ENCODE assay signal across 24 cellular contexts in genomic region chr2:46564350-46564749, GRCh38. TPM values are rescaled to one million over a fixed set of nuclear protein-coding genes. Genes with fewer than 3 reads are reported as not detected.
DNase-seq lines count a peak whose midpoint lies in the region; ATAC-seq, FAIRE-seq and TF ChIP-seq lines count a peak whose summit lies in the region.
"Had no signal": no experiment of that assay in that cellular context is flagged by ENCODE, and none has a peak within 500 bp of the region (broad histone marks: within the 10 kb centered on the region; RNA-seq: fewer than 3 reads in every experiment).

No MANE protein-coding gene starts in this region.

- H3K9ac ChIP-seq in HepG2 (ENCODE audit: insufficient read depth, low read depth, low read length), result no peak overlapping the region
- H3K9ac ChIP-seq: KMS-11, SK-N-SH had no signal

- H3K4me2 ChIP-seq in HepG2 (ENCODE audit: low read depth, low read length), result no peak overlapping the region
- H3K4me2 ChIP-seq: KMS-11, SK-N-SH had no signal

- TF ChIP-seq EP300 in HepG2 (IDR thresholded peaks at IDR 0.05; ENCODE audit: low read depth in 2 of 2, low read length in 2 of 2), result no peak
- TF ChIP-seq EP300 in HepG2 (CRISPR knock-in tag; IDR thresholded peaks at IDR 0.05; ENCODE audit: borderline replicate concordance), result no peak

- POLR2A ChIA-PET in HepG2 (lab: Yijun Ruan, JAX), result no interaction called here
- POLR2A ChIA-PET in WTC11 (lab: Charles Lee), result no interaction called here
- POLR2A ChIA-PET in Caco-2 (lab: Charles Lee), result no interaction called here
- POLR2A ChIA-PET in activated CD4-positive, alpha-beta T cell treated with anti-CD3 and anti-CD28 coated beads for 36 hours (lab: Charles Lee), result no interaction called here

- H3K4me3 Mint-ChIP-seq in WTC11 (no peak overlapping the region), natural killer cell (no peak overlapping the region), Caco-2 (ENCODE audit: unreplicated experiment) (no peak overlapping the region)
- H3K4me3 Mint-ChIP-seq in activated CD4-positive, alpha-beta T cell treated with anti-CD3 and anti-CD28 coated beads for 36 hours, result no peak overlapping the region
- H3K4me3 Mint-ChIP-seq: activated T-cell treated with anti-CD3 and anti-CD28 coated beads, Interleukin-2, amount 50 U/mL, for 24 hours had no signal

- no peak for TF ChIP-seq RAD21 in HepG2 (CRISPR knock-in tag; IDR thresholded peaks at IDR 0.05)

- intact Hi-C loops in HepG2 (cut with micrococcal nuclease; ENCODE audit: unreplicated experiment), result no loop called here
- intact Hi-C loops in right lobe of liver (cut with DNase I), result no loop called here
- intact Hi-C loops in natural killer cell (cut with micrococcal nuclease), result no loop called here
- intact Hi-C loops in Caco-2 (cut with micrococcal nuclease; ENCODE audit: unreplicated experiment), result loop anchor here (5.0 kb wide), 1 partner anchor 88 kb away; no protein-coding TSS in a partner anchor
- intact Hi-C loops in activated CD4-positive, alpha-beta T cell treated with anti-CD3 and anti-CD28 coated beads for 36 hours (cut with DNase I, micrococcal nuclease), result no loop called here

- H3K4me1 Mint-ChIP-seq in WTC11 (peaks cover 30% of the 10 kb centered on the region), natural killer cell (peaks cover 86 to 89% of the 10 kb centered on the region in 2 donors), Caco-2 (ENCODE audit: low read depth, unreplicated experiment) (no peaks in the 10 kb centered on the region)
- H3K4me1 Mint-ChIP-seq in activated CD4-positive, alpha-beta T cell treated with anti-CD3 and anti-CD28 coated beads for 36 hours, result peaks cover 23% of the 10 kb centered on the region

- H3K27ac ChIP-seq in HepG2 (ENCODE audit: extremely low read length, insufficient read depth, low read length) (no peak overlapping the region), right lobe of liver (no peak overlapping the region)
- H3K27ac ChIP-seq: KMS-11, transverse colon had no signal

- no peak for TF ChIP-seq CTCF in HepG2 (CRISPR knock-in tag; IDR thresholded peaks at IDR 0.05)
- no peak for TF ChIP-seq CTCF in right lobe of liver (IDR thresholded peaks at IDR 0.05)
- TF ChIP-seq CTCF in WTC11 (IDR thresholded peaks at IDR 0.05), result no peak
- no peak for TF ChIP-seq CTCF in natural killer cell (IDR thresholded peaks at IDR 0.05)
- TF ChIP-seq CTCF in Caco-2 (IDR thresholded peaks at IDR 0.05; ENCODE audit: insufficient read depth in 1 of 2, low read depth in 1 of 2, low read length in 1 of 2, severe bottlenecking in 1 of 2, unreplicated experiment in 1 of 2), result no peak

- ATAC-seq in HepG2, result no peak; the same call in 2 of the 3 replicates
- no peak for ATAC-seq in right lobe of liver
- ATAC-seq in WTC11, result no peak
- no peak for ATAC-seq in natural killer cell
- no peak for ATAC-seq in HG02981 (IDR thresholded peaks at IDR 0.05; ENCODE audit: unreplicated experiment)
- ATAC-seq in activated CD4-positive, alpha-beta T cell treated with anti-CD3 and anti-CD28 coated beads for 36 hours, result no peak

- H3K4me1 ChIP-seq in HepG2 (ENCODE audit: insufficient read depth, low read length), result no peaks in the 10 kb centered on the region
- no peaks in the 10 kb centered on the region for H3K4me1 ChIP-seq in right lobe of liver
- H3K4me1 ChIP-seq in Caco-2, result no peaks in the 10 kb centered on the region
- H3K4me1 ChIP-seq: BE2C had no signal

- no peak overlapping the region for H2AFZ ChIP-seq in HepG2 (ENCODE audit: low read length)

- no peaks in the 10 kb centered on the region for H3K9me3 Mint-ChIP-seq in WTC11
- no peaks in the 10 kb centered on the region for H3K9me3 Mint-ChIP-seq in natural killer cell
- H3K9me3 Mint-ChIP-seq in Caco-2 (ENCODE audit: unreplicated experiment), result no peaks in the 10 kb centered on the region
- no peaks in the 10 kb centered on the region for H3K9me3 Mint-ChIP-seq in activated CD4-positive, alpha-beta T cell treated with anti-CD3 and anti-CD28 coated beads for 36 hours (ENCODE audit: low read depth)
- H3K9me3 Mint-ChIP-seq: activated T-cell treated with anti-CD3 and anti-CD28 coated beads, Interleukin-2, amount 50 U/mL, for 24 hours had no signal

- no peaks in the 10 kb centered on the region for H3K27me3 Mint-ChIP-seq in WTC11 (ENCODE audit: low read depth)
- H3K27me3 Mint-ChIP-seq in natural killer cell (ENCODE audit: low read depth in 2 of 2), result no peaks in the 10 kb centered on the region
- no peaks in the 10 kb centered on the region for H3K27me3 Mint-ChIP-seq in Caco-2 (ENCODE audit: insufficient read depth, unreplicated experiment)
- H3K27me3 Mint-ChIP-seq in activated CD4-positive, alpha-beta T cell treated with anti-CD3 and anti-CD28 coated beads for 36 hours, result no peaks in the 10 kb centered on the region
- H3K27me3 Mint-ChIP-seq: activated T-cell treated with anti-CD3 and anti-CD28 coated beads, Interleukin-2, amount 50 U/mL, for 24 hours had no signal

- peaks cover 3% of the 10 kb centered on the region for H3K36me3 Mint-ChIP-seq in WTC11
- no peaks in the 10 kb centered on the region for H3K36me3 Mint-ChIP-seq in natural killer cell
- H3K36me3 Mint-ChIP-seq in Caco-2 (ENCODE audit: insufficient read depth, unreplicated experiment), result peaks cover 5% of the 10 kb centered on the region
- peaks cover 2% of the 10 kb centered on the region for H3K36me3 Mint-ChIP-seq in activated CD4-positive, alpha-beta T cell treated with anti-CD3 and anti-CD28 coated beads for 36 hours (ENCODE audit: low read depth)

- CTCF ChIA-PET in HepG2 (lab: Yijun Ruan, JAX; ENCODE audit: low intra/inter-chr PET ratio, low total read pairs), result no interaction called here
- CTCF ChIA-PET in WTC11 (lab: Charles Lee), result interaction anchor here (0.9 to 1.4 kb wide), 2 partner anchors 8 to 102 kb away, joined by 4 read pairs; no protein-coding TSS in a partner anchor
- CTCF ChIA-PET in Caco-2 (lab: Charles Lee), result no interaction called here
- CTCF ChIA-PET in activated CD4-positive, alpha-beta T cell treated with anti-CD3 and anti-CD28 coated beads for 36 hours (lab: Charles Lee), result interaction anchor here (1.5 kb wide), 1 partner anchor 11 kb away, joined by 6 read pairs; no protein-coding TSS in a partner anchor

- H4K20me1 ChIP-seq in HepG2 (ENCODE audit: insufficient read depth, low read length), result no peaks in the 10 kb centered on the region

- TF ChIP-seq POLR2A in HepG2 (IDR thresholded peaks at IDR 0.05; ENCODE audit: insufficient read depth in 1 of 2, low read depth in 2 of 2, low read length in 2 of 2) (no peak), right lobe of liver (IDR thresholded peaks at IDR 0.05) (no peak)

- H3K27ac Mint-ChIP-seq in WTC11 (peak overlapping the region; percentile 36; the same call in 1 of the 2 replicates), natural killer cell (peak overlapping the region; percentile 85 to 99), Caco-2 (ENCODE audit: unreplicated experiment) (no peak overlapping the region)
- H3K27ac Mint-ChIP-seq in activated CD4-positive, alpha-beta T cell treated with anti-CD3 and anti-CD28 coated beads for 36 hours, result no peak overlapping the region
- H3K27ac Mint-ChIP-seq: activated T-cell treated with anti-CD3 and anti-CD28 coated beads, Interleukin-2, amount 50 U/mL, for 24 hours had no signal

- H3K79me2 ChIP-seq in HepG2 (ENCODE audit: insufficient read depth, low read length), result no peaks in the 10 kb centered on the region

- no peak for DNase-seq in HepG2 (ENCODE audit: low spot score)
- no peak for DNase-seq in right lobe of liver
- DNase-seq in WTC11 (ENCODE audit: low spot score), result no peak
- no peak for DNase-seq in natural killer cell
- DNase-seq in Caco-2, result no peak
- no peak for DNase-seq in germinal center (ENCODE audit: low spot score)
- no peak for DNase-seq in activated CD4-positive, alpha-beta T cell treated with anti-CD3 and anti-CD28 coated beads for 36 hours
- DNase-seq: activated CD4-positive, alpha-beta T cell treated with anti-CD3 and anti-CD28 coated beads for 48 hours; activated gamma-delta T cell treated with Interleukin-2 at 50 U/mL for 16 hours; activated T-cell treated with anti-CD3 and anti-CD28 coated beads, Interleukin-2, amount 50 U/mL, for 24 hours; BE2C; cerebellar nuclear complex; DMS79; GF-D8; H7; kidney glomerular epithelial cell; NCI-H748 treated with DMSO at 0.1 percent for 48 hours; nucleus accumbens; SK-N-SH; stimulated activated CD4-positive, alpha-beta T cell treated with anti-CD3 and anti-CD28 coated beads, Interleukin-2, amount 100 ng/mL, for 24 hours; transverse colon had no signal

- no peaks in the 10 kb centered on the region for H3K36me3 ChIP-seq in HepG2 (replicated peaks in 1 of 2; ENCODE audit: control insufficient read depth in 1 of 2, insufficient read depth in 2 of 2, low read length in 2 of 2)
- no peaks in the 10 kb centered on the region for H3K36me3 ChIP-seq in right lobe of liver
- no peaks in the 10 kb centered on the region for H3K36me3 ChIP-seq in Caco-2 (ENCODE audit: control insufficient read depth, insufficient read depth, low read length)
- H3K36me3 ChIP-seq: transverse colon had no signal

- H3K4me3 ChIP-seq in HepG2 (replicated peaks in 1 of 3; ENCODE audit: insufficient read depth in 1 of 3, low read depth in 2 of 3, low read length in 3 of 3) (no peak overlapping the region), right lobe of liver (no peak overlapping the region), Caco-2 (ENCODE audit: low read depth, low read length) (no peak overlapping the region)
- H3K4me3 ChIP-seq: transverse colon had no signal

- FAIRE-seq in HepG2 (lab: Jason Lieb, UNC), result no peak
- FAIRE-seq: GM19239 had no signal

- H3K9me3 ChIP-seq in HepG2 (ENCODE audit: low read length) (no peaks in the 10 kb centered on the region), right lobe of liver (no peaks in the 10 kb centered on the region), Caco-2 (no peaks in the 10 kb centered on the region)
- H3K9me3 ChIP-seq: BE2C, SK-N-SH, transverse colon had no signal

- WGBS in HepG2 (ENCODE audit: low lambda C conversion rate), result 98% methylated on average over 5 of the region's 5 CpGs
- 74% methylated on average over 2 of the region's 5 CpGs for WGBS in right lobe of liver (ENCODE audit: insufficient coverage, low coverage, low lambda C conversion rate, missing lambda C conversion rate)

- in situ Hi-C loops in HepG2 (cut with HindIII; ENCODE audit: extremely low pct_ligation_motif_present, low pct_unique_long_range_greater_than_20kb), result no loop called here

- BruUV-seq in HepG2 (replicated peaks; lab: Mats Ljungman, UMichigan), result no TSS peak
- no TSS peak for BruUV-seq in Caco-2 (replicated peaks; lab: Mats Ljungman, UMichigan)

- H3K27me3 ChIP-seq in HepG2 (ENCODE audit: control insufficient read depth in 1 of 2, insufficient read depth in 2 of 2, low read length in 2 of 2) (no peaks in the 10 kb centered on the region), right lobe of liver (no peaks in the 10 kb centered on the region), Caco-2 (replicated peaks; ENCODE audit: control insufficient read depth, insufficient read depth, low read length) (no peaks in the 10 kb centered on the region)
- H3K27me3 ChIP-seq: BE2C, transverse colon had no signal

RNA-seq across cellular contexts. Expression of gene ATP6V1E2, which starts 22.0 kb away (rescaled TPM):
- 2.1 and 2.4 TPM in 2 replicates for total RNA-seq in HepG2 (2016; rRNA removed; fragmentation: Illumina TruSeq; extraction: Trizol)
- total RNA-seq in HepG2 (2016; cell fraction: cytosol; rRNA removed; fragmentation: Illumina TruSeq; extraction: Trizol; ENCODE audit: low read depth), result 1.7 and 1.9 TPM in 2 replicates
- 2.1 and 2.5 TPM in 2 replicates for total RNA-seq in HepG2 (2016; cell fraction: insoluble cytoplasmic fraction; rRNA removed; fragmentation: Illumina TruSeq; extraction: Trizol)
- 4.3 and 5.3 TPM in 2 replicates for total RNA-seq in HepG2 (2016; cell fraction: membrane; rRNA removed; fragmentation: Illumina TruSeq; extraction: Trizol)
- 1.7 and 1.8 TPM in 2 replicates for total RNA-seq in HepG2 (2016; cell fraction: nucleus; rRNA removed; fragmentation: Illumina TruSeq; extraction: Trizol)
- 1.9 and 2.9 TPM in 2 replicates for polyA plus RNA-seq in HepG2 (2011; rRNA removed)
- polyA plus RNA-seq in HepG2 (2011; cell fraction: cytosol; rRNA removed), result 2.0 and 3.4 TPM in 2 replicates
- 1.9 and 2.3 TPM in 2 replicates for polyA plus RNA-seq in HepG2 (2011; cell fraction: nucleus; rRNA removed)
- 2.9 and 4.3 TPM in 2 replicates for polyA plus RNA-seq in HepG2 (2012)
- 1.9 and 2.8 TPM in 2 replicates for polyA plus RNA-seq in HepG2 (2016; cell fraction: cytosol; fragmentation: Illumina TruSeq; extraction: Trizol; ENCODE audit: low read depth)
- polyA plus RNA-seq in HepG2 (2016; cell fraction: insoluble cytoplasmic fraction; fragmentation: Illumina TruSeq; extraction: Trizol; ENCODE audit: low read depth), result 2.4 and 2.8 TPM in 2 replicates
- polyA plus RNA-seq in HepG2 (2016; cell fraction: membrane; fragmentation: Illumina TruSeq; extraction: Trizol; ENCODE audit: low read depth), result 3.7 and 4.6 TPM in 2 replicates
- polyA plus RNA-seq in HepG2 (2016; cell fraction: nucleus; fragmentation: Illumina TruSeq; extraction: Trizol; ENCODE audit: insufficient read depth, low read depth), result 2.2 and 2.6 TPM in 2 replicates
- 1.9 and 13.7 TPM in 2 replicates for polyA minus RNA-seq in HepG2 (2011; rRNA and poly(A)+ RNA removed; ENCODE audit: low replicate concordance)
- polyA minus RNA-seq in HepG2 (2011; cell fraction: cytosol; rRNA and poly(A)+ RNA removed), result 0.88 and 2.4 TPM in 2 replicates
- polyA minus RNA-seq in HepG2 (2011; cell fraction: nucleus; rRNA and poly(A)+ RNA removed), result 2.4 and 3.1 TPM in 2 replicates
- 1 to 10 TPM; 2.8 to 4.8 (median 3.6) TPM for total RNA-seq in right lobe of liver
- total RNA-seq in WTC11 (2021), result 9.3 to 10.9 TPM (median 10.8 TPM) in 3 replicates
- total RNA-seq in natural killer cell, result 10 to 100 TPM in 1 of 3 donors, 1 to 10 TPM in 2; 5.5 to 10.5 (median 7.9) TPM
- total RNA-seq in Caco-2 (2022), result 9.1 and 10.3 TPM in 2 replicates
- total RNA-seq in activated CD4-positive, alpha-beta T cell treated with anti-CD3 and anti-CD28 coated beads for 36 hours, result 1 to 10 TPM; 7.0 to 7.9 TPM

RNA-seq across cellular contexts. Expression of gene RHOQ, which starts 22.1 kb away (rescaled TPM):
- total RNA-seq in HepG2 (2016; rRNA removed; fragmentation: Illumina TruSeq; extraction: Trizol), result 9.9 and 10.4 TPM in 2 replicates
- total RNA-seq in HepG2 (2016; cell fraction: cytosol; rRNA removed; fragmentation: Illumina TruSeq; extraction: Trizol; ENCODE audit: low read depth), result 3.3 and 5.5 TPM in 2 replicates
- 10.0 and 12.4 TPM in 2 replicates for total RNA-seq in HepG2 (2016; cell fraction: insoluble cytoplasmic fraction; rRNA removed; fragmentation: Illumina TruSeq; extraction: Trizol)
- total RNA-seq in HepG2 (2016; cell fraction: membrane; rRNA removed; fragmentation: Illumina TruSeq; extraction: Trizol), result 13.3 and 16.6 TPM in 2 replicates
- 9.2 and 11.0 TPM in 2 replicates for total RNA-seq in HepG2 (2016; cell fraction: nucleus; rRNA removed; fragmentation: Illumina TruSeq; extraction: Trizol)
- polyA plus RNA-seq in HepG2 (2011; rRNA removed), result 14.2 and 15.3 TPM in 2 replicates
- polyA plus RNA-seq in HepG2 (2011; cell fraction: cytosol; rRNA removed), result 7.9 and 10.3 TPM in 2 replicates
- 26.2 and 28.8 TPM in 2 replicates for polyA plus RNA-seq in HepG2 (2011; cell fraction: nucleus; rRNA removed)
- polyA plus RNA-seq in HepG2 (2012), result 11.3 and 19.1 TPM in 2 replicates
- polyA plus RNA-seq in HepG2 (2016; cell fraction: cytosol; fragmentation: Illumina TruSeq; extraction: Trizol; ENCODE audit: low read depth), result 8.8 and 10.2 TPM in 2 replicates
- polyA plus RNA-seq in HepG2 (2016; cell fraction: insoluble cytoplasmic fraction; fragmentation: Illumina TruSeq; extraction: Trizol; ENCODE audit: low read depth), result 14.1 and 17.4 TPM in 2 replicates
- 15.9 and 20.9 TPM in 2 replicates for polyA plus RNA-seq in HepG2 (2016; cell fraction: membrane; fragmentation: Illumina TruSeq; extraction: Trizol; ENCODE audit: low read depth)
- 19.6 and 24.7 TPM in 2 replicates for polyA plus RNA-seq in HepG2 (2016; cell fraction: nucleus; fragmentation: Illumina TruSeq; extraction: Trizol; ENCODE audit: insufficient read depth, low read depth)
- 10.9 and 13.6 TPM in 2 replicates for polyA minus RNA-seq in HepG2 (2011; rRNA and poly(A)+ RNA removed; ENCODE audit: low replicate concordance)
- polyA minus RNA-seq in HepG2 (2011; cell fraction: cytosol; rRNA and poly(A)+ RNA removed), result 6.4 and 6.5 TPM in 2 replicates
- polyA minus RNA-seq in HepG2 (2011; cell fraction: nucleus; rRNA and poly(A)+ RNA removed), result 25.6 and 33.1 TPM in 2 replicates
- 10 to 100 TPM; 10.6 to 37.2 (median 26.0) TPM for total RNA-seq in right lobe of liver
- total RNA-seq in WTC11 (2021), result 57.8 to 61.3 TPM (median 60.1 TPM) in 3 replicates
- 100 to 1,000 TPM in 2 of 3 donors, 10 to 100 TPM in 1; 93.7 to 131 (median 102) TPM for total RNA-seq in natural killer cell
- total RNA-seq in Caco-2 (2022), result 25.8 and 28.1 TPM in 2 replicates
- total RNA-seq in activated CD4-positive, alpha-beta T cell treated with anti-CD3 and anti-CD28 coated beads for 36 hours, result 10 to 100 TPM in 1 of 2 experiments, 1 to 10 TPM in 1; 9.7 to 17.0 TPM

RNA-seq across cellular contexts. Expression of gene PIGF, which starts 52.5 kb away (rescaled TPM):
- total RNA-seq in HepG2 (2016; rRNA removed; fragmentation: Illumina TruSeq; extraction: Trizol) (37.8 and 53.2 TPM in 2 replicates), right lobe of liver (10 to 100 TPM in 3 of 6 experiments, 1 to 10 TPM in 3; 8.4 to 12.1 (median 10.0) TPM), WTC11 (2021) (30.3 to 39.1 TPM (median 33.8 TPM) in 3 replicates), natural killer cell (10 to 100 TPM; 12.3 to 25.4 (median 16.0) TPM), Caco-2 (2022) (15.7 and 19.3 TPM in 2 replicates)
- total RNA-seq in HepG2 (2016; cell fraction: cytosol; rRNA removed; fragmentation: Illumina TruSeq; extraction: Trizol; ENCODE audit: low read depth), result 38.8 and 39.9 TPM in 2 replicates
- 36.4 and 55.8 TPM in 2 replicates for total RNA-seq in HepG2 (2016; cell fraction: insoluble cytoplasmic fraction; rRNA removed; fragmentation: Illumina TruSeq; extraction: Trizol)
- 48.7 and 54.0 TPM in 2 replicates for total RNA-seq in HepG2 (2016; cell fraction: membrane; rRNA removed; fragmentation: Illumina TruSeq; extraction: Trizol)
- total RNA-seq in HepG2 (2016; cell fraction: nucleus; rRNA removed; fragmentation: Illumina TruSeq; extraction: Trizol), result 73.3 and 84.2 TPM in 2 replicates
- polyA plus RNA-seq in HepG2 (2011; rRNA removed), result 73.6 and 90.2 TPM in 2 replicates
- 29.3 and 45.8 TPM in 2 replicates for polyA plus RNA-seq in HepG2 (2011; cell fraction: cytosol; rRNA removed)
- 33.9 and 45.5 TPM in 2 replicates for polyA plus RNA-seq in HepG2 (2011; cell fraction: nucleus; rRNA removed)
- 47.8 and 64.6 TPM in 2 replicates for polyA plus RNA-seq in HepG2 (2012)
- 49.0 and 67.5 TPM in 2 replicates for polyA plus RNA-seq in HepG2 (2016; cell fraction: cytosol; fragmentation: Illumina TruSeq; extraction: Trizol; ENCODE audit: low read depth)
- 39.6 and 42.5 TPM in 2 replicates for polyA plus RNA-seq in HepG2 (2016; cell fraction: insoluble cytoplasmic fraction; fragmentation: Illumina TruSeq; extraction: Trizol; ENCODE audit: low read depth)
- polyA plus RNA-seq in HepG2 (2016; cell fraction: membrane; fragmentation: Illumina TruSeq; extraction: Trizol; ENCODE audit: low read depth), result 52.4 and 65.1 TPM in 2 replicates
- polyA plus RNA-seq in HepG2 (2016; cell fraction: nucleus; fragmentation: Illumina TruSeq; extraction: Trizol; ENCODE audit: insufficient read depth, low read depth), result 97.0 and 101 TPM in 2 replicates
- polyA minus RNA-seq in HepG2 (2011; rRNA and poly(A)+ RNA removed; ENCODE audit: low replicate concordance), result 10.2 and 29.3 TPM in 2 replicates
- 19.8 and 25.3 TPM in 2 replicates for polyA minus RNA-seq in HepG2 (2011; cell fraction: cytosol; rRNA and poly(A)+ RNA removed)
- 99.8 and 108 TPM in 2 replicates for polyA minus RNA-seq in HepG2 (2011; cell fraction: nucleus; rRNA and poly(A)+ RNA removed)
- total RNA-seq in activated CD4-positive, alpha-beta T cell treated with anti-CD3 and anti-CD28 coated beads for 36 hours, result 10 to 100 TPM; 25.7 to 33.3 TPM

RNA-seq across cellular contexts. Expression of gene CRIPT, which starts 52.7 kb away (rescaled TPM):
- 20.1 and 27.7 TPM in 2 replicates for total RNA-seq in HepG2 (2016; rRNA removed; fragmentation: Illumina TruSeq; extraction: Trizol)
- 7.2 and 8.6 TPM in 2 replicates for total RNA-seq in HepG2 (2016; cell fraction: cytosol; rRNA removed; fragmentation: Illumina TruSeq; extraction: Trizol; ENCODE audit: low read depth)
- total RNA-seq in HepG2 (2016; cell fraction: insoluble cytoplasmic fraction; rRNA removed; fragmentation: Illumina TruSeq; extraction: Trizol), result 21.8 and 30.2 TPM in 2 replicates
- 11.7 and 13.1 TPM in 2 replicates for total RNA-seq in HepG2 (2016; cell fraction: membrane; rRNA removed; fragmentation: Illumina TruSeq; extraction: Trizol)
- 11.9 and 12.5 TPM in 2 replicates for total RNA-seq in HepG2 (2016; cell fraction: nucleus; rRNA removed; fragmentation: Illumina TruSeq; extraction: Trizol)
- polyA plus RNA-seq in HepG2 (2011; rRNA removed), result 7.1 and 10.7 TPM in 2 replicates
- polyA plus RNA-seq in HepG2 (2011; cell fraction: cytosol; rRNA removed), result 2.9 and 5.3 TPM in 2 replicates
- 3.3 and 4.4 TPM in 2 replicates for polyA plus RNA-seq in HepG2 (2011; cell fraction: nucleus; rRNA removed)
- 19.6 and 22.5 TPM in 2 replicates for polyA plus RNA-seq in HepG2 (2012)
- polyA plus RNA-seq in HepG2 (2016; cell fraction: cytosol; fragmentation: Illumina TruSeq; extraction: Trizol; ENCODE audit: low read depth), result 7.6 and 8.0 TPM in 2 replicates
- 28.7 and 29.0 TPM in 2 replicates for polyA plus RNA-seq in HepG2 (2016; cell fraction: insoluble cytoplasmic fraction; fragmentation: Illumina TruSeq; extraction: Trizol; ENCODE audit: low read depth)
- polyA plus RNA-seq in HepG2 (2016; cell fraction: membrane; fragmentation: Illumina TruSeq; extraction: Trizol; ENCODE audit: low read depth), result 9.3 TPM in 2 replicates
- 11.8 and 12.8 TPM in 2 replicates for polyA plus RNA-seq in HepG2 (2016; cell fraction: nucleus; fragmentation: Illumina TruSeq; extraction: Trizol; ENCODE audit: insufficient read depth, low read depth)
- polyA minus RNA-seq in HepG2 (2011; rRNA and poly(A)+ RNA removed; ENCODE audit: low replicate concordance), result 5.7 and 6.6 TPM in 2 replicates
- polyA minus RNA-seq in HepG2 (2011; cell fraction: cytosol; rRNA and poly(A)+ RNA removed), result 8.4 and 9.8 TPM in 2 replicates
- 25.0 and 26.4 TPM in 2 replicates for polyA minus RNA-seq in HepG2 (2011; cell fraction: nucleus; rRNA and poly(A)+ RNA removed)
- total RNA-seq in right lobe of liver, result 1 to 10 TPM; 5.2 to 9.7 (median 7.0) TPM
- 10.8 to 13.6 TPM (median 13.2 TPM) in 3 replicates for total RNA-seq in WTC11 (2021)
- total RNA-seq in natural killer cell, result 10 to 100 TPM; 27.3 to 34.3 (median 30.3) TPM
- total RNA-seq in Caco-2 (2022), result 15.2 and 15.3 TPM in 2 replicates
- 1 to 10 TPM; 7.4 to 9.0 TPM for total RNA-seq in activated CD4-positive, alpha-beta T cell treated with anti-CD3 and anti-CD28 coated beads for 36 hours

Comparison
In these comparisons a context has a peak if more than half of its experiments do, and no peak if none do; other contexts are left out.
1. H3K27ac Mint-ChIP-seq: peak in WTC11 (single experiment) and natural killer cell (2 of 2); none in Caco-2 (single experiment) and activated CD4-positive, alpha-beta T cell treated with anti-CD3 and anti-CD28 coated beads for 36 hours (single experiment).
2. CTCF ChIA-PET loops: an anchor here in WTC11 (0.9 to 1.4 kb wide) and activated CD4-positive, alpha-beta T cell treated with anti-CD3 and anti-CD28 coated beads for 36 hours (1.5 kb wide); none called in HepG2 and Caco-2.